Comparison of ENCODE assay signal across 21 cellular contexts in genomic region chr18:35837922-35838496, GRCh38.
DNase-seq lines count a peak whose midpoint lies in the region; ATAC-seq and TF ChIP-seq lines count a peak whose summit lies in the region.
"Had no signal": no experiment of that assay in that cellular context is flagged by ENCODE, and none has a peak within 500 bp of the region (broad histone marks: within the 10 kb centered on the region; RNA-seq: fewer than 3 reads in every experiment).

No MANE protein-coding gene starts in this region.

- H3K4me3 ChIP-seq in endodermal cell (ENCODE audit: low read length): no peak overlapping the region
- H3K4me3 ChIP-seq: BLaER1, HAP-1 had no signal

- no peaks in the 10 kb centered on the region for H4K20me1 ChIP-seq in H9 (ENCODE audit: control insufficient read depth, insufficient read depth, insufficient read length)
- H4K20me1 ChIP-seq: BLaER1 had no signal

- no peak overlapping the region for H3K23ac ChIP-seq in H9 (ENCODE audit: insufficient read length, low read depth, low read length)

- H3K23me2 ChIP-seq in H9 (ENCODE audit: insufficient read length, low read depth, low read length, poor library complexity, severe bottlenecking): no peaks in the 10 kb centered on the region

- H2AK5ac ChIP-seq in H9 (ENCODE audit: insufficient read length, low read length): no peak overlapping the region

- no peaks in the 10 kb centered on the region for H3K79me2 ChIP-seq in H9 (ENCODE audit: insufficient read depth, low read length)

- H3K27me3 Mint-ChIP-seq in H9 (ENCODE audit: low read depth) (no peaks in the 10 kb centered on the region), WTC11 (ENCODE audit: low read depth) (peaks cover 16% of the 10 kb centered on the region), endodermal cell (ENCODE audit: insufficient read depth) (no peaks in the 10 kb centered on the region), progenitor cell of endocrine pancreas (peaks cover 7% of the 10 kb centered on the region)

- DNase-seq in H9 (no peak), WTC11 (ENCODE audit: low spot score) (no peak), endodermal cell (no peak), ureter (ENCODE audit: low spot score) (peak; percentile 7), progenitor cell of endocrine pancreas (ENCODE audit: low spot score, unreplicated experiment) (no peak)
- DNase-seq: 8988T; Calu3; CD4-positive, alpha-beta memory T cell; DMS 273 treated with DMSO at 0.1 percent for 48 hours; DMS53; DND-41; EL; GOT3; IMR-90; KBM-7 had no signal

- H2AFZ ChIP-seq in H9 (ENCODE audit: low read length): no peak overlapping the region

- H2BK20ac ChIP-seq in H9 (ENCODE audit: low read depth, low read length, poor library complexity, severe bottlenecking): no peak overlapping the region

- H3K4me2 ChIP-seq in H9 (ENCODE audit: insufficient read depth, insufficient read length, low read length): no peak overlapping the region
- H3K4me2 ChIP-seq: BLaER1 had no signal

- CTCF ChIA-PET in WTC11 (lab: Charles Lee): interaction anchor here (0.6 to 3.4 kb wide), 12 partner anchors 11 to 130 kb away, joined by 3 to 29 read pairs (median 4); no protein-coding TSS in a partner anchor

- no peak overlapping the region for H3K56ac ChIP-seq in H9 (ENCODE audit: insufficient read length, low read depth, low read length)

- no peak overlapping the region for H4K5ac ChIP-seq in H9 (ENCODE audit: insufficient read length, low read depth, low read length)

- peaks cover 22 to 31% of the 10 kb centered on the region in 2 experiments for H3K9me3 Mint-ChIP-seq in H9
- peaks cover 72% of the 10 kb centered on the region for H3K9me3 Mint-ChIP-seq in WTC11
- H3K9me3 Mint-ChIP-seq in endodermal cell: peaks cover 28% of the 10 kb centered on the region
- peaks cover 10% of the 10 kb centered on the region for H3K9me3 Mint-ChIP-seq in progenitor cell of endocrine pancreas (ENCODE audit: low read depth)

- no peak overlapping the region for H3K18ac ChIP-seq in H9 (ENCODE audit: insufficient read length, low read depth, low read length)

- H3K36me3 Mint-ChIP-seq in H9 (ENCODE audit: insufficient read depth in 1 of 3, low read depth in 3 of 3) (peaks cover 32 to 46% (median 37%) of the 10 kb centered on the region in 3 experiments), WTC11 (peaks cover 68% of the 10 kb centered on the region), endodermal cell (ENCODE audit: low read depth) (peaks cover 3% of the 10 kb centered on the region), progenitor cell of endocrine pancreas (ENCODE audit: insufficient read depth) (peaks cover 2% of the 10 kb centered on the region)
- H3K36me3 Mint-ChIP-seq: CD4-positive, alpha-beta memory T cell had no signal

- no CpG with 5 or more reads among the region's 5 CpGs for WGBS in H9 (ENCODE audit: extremely low coverage, insufficient read length, low lambda C conversion rate)
- WGBS in endodermal cell (ENCODE audit: insufficient coverage in 1 of 2, insufficient read length in 1 of 2), 2 experiments: 89 to 92% methylated on average over 2 to 5 of the region's 5 CpGs

- H2BK120ac ChIP-seq in H9 (ENCODE audit: low read depth, low read length, poor library complexity, severe bottlenecking): no peak overlapping the region

- no peak overlapping the region for H3K27ac Mint-ChIP-seq in H9
- H3K27ac Mint-ChIP-seq in WTC11: no peak overlapping the region
- no peak overlapping the region for H3K27ac Mint-ChIP-seq in endodermal cell
- H3K27ac Mint-ChIP-seq in progenitor cell of endocrine pancreas: no peak overlapping the region
- H3K27ac Mint-ChIP-seq: CD4-positive, alpha-beta memory T cell had no signal

- H3K27me3 ChIP-seq in H9 (ENCODE audit: insufficient read depth, low read length) (no peaks in the 10 kb centered on the region), endodermal cell (ENCODE audit: control insufficient read depth, insufficient read depth, low read length, poor library complexity, severe bottlenecking) (no peaks in the 10 kb centered on the region)
- H3K27me3 ChIP-seq: BLaER1 had no signal

- no peaks in the 10 kb centered on the region for H3K36me3 ChIP-seq in endodermal cell (ENCODE audit: control insufficient read depth, insufficient read depth, low read length)
- H3K36me3 ChIP-seq: BLaER1, HAP-1 had no signal

- ATAC-seq in WTC11: peak; percentile 67; the same call in 1 of the 2 replicates
- ATAC-seq in HG03520 (IDR thresholded peaks at IDR 0.05; ENCODE audit: unreplicated experiment): no peak
- no peak for ATAC-seq in GM19023 (IDR thresholded peaks at IDR 0.05; ENCODE audit: unreplicated experiment)

- no peak overlapping the region for H2BK5ac ChIP-seq in H9 (ENCODE audit: insufficient read length, low read length)

- no peak overlapping the region for H3K4ac ChIP-seq in H9 (ENCODE audit: low read depth, low read length)

- H2BK12ac ChIP-seq in H9 (ENCODE audit: insufficient read length, low read depth, low read length): no peak overlapping the region

- H4K91ac ChIP-seq in H9 (ENCODE audit: insufficient read length, low read depth, low read length): no peak overlapping the region

- no peak overlapping the region for H4K8ac ChIP-seq in H9 (replicated peaks; ENCODE audit: insufficient read length, low read depth, low read length)

- H3K4me3 Mint-ChIP-seq in H9 (no peak overlapping the region), WTC11 (no peak overlapping the region), endodermal cell (no peak overlapping the region), progenitor cell of endocrine pancreas (ENCODE audit: low read depth) (no peak overlapping the region)
- H3K4me3 Mint-ChIP-seq: CD14-positive monocyte; CD4-positive, alpha-beta memory T cell had no signal

- peaks cover 7% of the 10 kb centered on the region for H3K9me3 ChIP-seq in H9 (ENCODE audit: control insufficient read depth, low read depth, low read length)
- H3K9me3 ChIP-seq in endodermal cell (ENCODE audit: control insufficient read depth, low read length): peaks cover 9% of the 10 kb centered on the region

- peak; percentile 57 for TF ChIP-seq CTCF in H9 (conservative IDR thresholded peaks at IDR 0.05)
- TF ChIP-seq CTCF in WTC11 (IDR thresholded peaks at IDR 0.05): no peak
- TF ChIP-seq CTCF in endodermal cell (conservative IDR thresholded peaks at IDR 0.05): peak; percentile 55
- TF ChIP-seq CTCF in progenitor cell of endocrine pancreas (IDR thresholded peaks at IDR 0.05; ENCODE audit: unreplicated experiment): no peak

- H3K9ac ChIP-seq in H9 (ENCODE audit: extremely low read depth, insufficient read length, low read length): no peak overlapping the region
- H3K9ac ChIP-seq in endodermal cell (ENCODE audit: extremely low read depth, low read length, poor library complexity, severe bottlenecking): no peak overlapping the region
- H3K9ac ChIP-seq: BLaER1 had no signal

- H3K14ac ChIP-seq in H9 (ENCODE audit: insufficient read depth, low read length): no peak overlapping the region

- no peak overlapping the region for H2BK15ac ChIP-seq in H9 (ENCODE audit: low read depth, low read length)

- H3K27ac ChIP-seq in H9 (ENCODE audit: insufficient read length, low read depth, low read length): no peak overlapping the region
- no peak overlapping the region for H3K27ac ChIP-seq in endodermal cell (ENCODE audit: low read depth, low read length)
- H3K27ac ChIP-seq: BLaER1, HL-60 had no signal

- H3T11ph ChIP-seq in H9 (ENCODE audit: low read length): no peak overlapping the region

- H3K4me1 Mint-ChIP-seq in H9 (peaks cover 27 to 46% of the 10 kb centered on the region in 2 experiments), WTC11 (peaks cover 40% of the 10 kb centered on the region), endodermal cell (no peaks in the 10 kb centered on the region), progenitor cell of endocrine pancreas (ENCODE audit: low read depth) (no peaks in the 10 kb centered on the region)
- H3K4me1 Mint-ChIP-seq: CD4-positive, alpha-beta memory T cell had no signal

- H3K79me1 ChIP-seq in H9 (ENCODE audit: insufficient read depth, low read depth, low read length, poor library complexity, severe bottlenecking): no peaks in the 10 kb centered on the region

- H3K4me1 ChIP-seq in H9 (ENCODE audit: insufficient read depth, low read length) (no peaks in the 10 kb centered on the region; the same call in 1 of the 2 replicates), endodermal cell (ENCODE audit: control insufficient read depth, insufficient read depth, low read length) (no peaks in the 10 kb centered on the region)
- H3K4me1 ChIP-seq: BLaER1, HAP-1 had no signal

- POLR2A ChIA-PET in WTC11 (lab: Charles Lee): no interaction called here

TF ChIP-seq in WTC11, 78 proteins besides CTCF, POLR2A, EP300 and RAD21 (continues in another document):
- no peak for TF ChIP-seq IRF1 (CRISPR knock-in tag; IDR thresholded peaks at IDR 0.05)
- TF ChIP-seq AR (CRISPR knock-in tag; IDR thresholded peaks at IDR 0.05): no peak

Comparison
In these comparisons a context has a peak if more than half of its experiments do, and no peak if none do; other contexts are left out.
1. CTCF ChIP-seq: peak in H9 (single experiment) and endodermal cell (single experiment); none in WTC11 (single experiment) and progenitor cell of endocrine pancreas (single experiment).